1 cellular context compared by ENCODE assay signal in the genomic region with DNA sequence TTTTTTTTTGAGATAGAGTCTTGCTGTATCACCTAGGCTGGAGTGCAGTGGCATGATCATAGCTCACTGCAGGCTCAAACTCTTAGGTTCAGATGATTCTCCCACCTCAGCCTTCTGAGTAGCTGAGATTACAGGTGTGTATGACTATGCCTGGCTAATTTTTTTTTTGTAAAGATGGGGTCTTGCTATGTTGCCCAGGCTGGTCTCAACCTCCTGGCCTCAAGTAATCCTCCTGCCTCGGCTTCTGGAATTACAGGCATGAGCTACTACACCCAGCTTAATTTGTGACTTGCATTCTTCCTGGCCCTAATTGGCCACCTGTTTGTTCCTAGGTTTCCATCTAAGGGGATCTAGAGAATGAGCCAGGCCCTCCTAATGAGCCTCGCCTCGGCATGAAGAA.
TF ChIP-seq lines count a peak whose summit lies in the region.

No MANE protein-coding gene starts in this region.

TF ChIP-seq in H1, 55 proteins besides CTCF, POLR2A, EP300 and RAD21 (continued from another document):
- TF ChIP-seq, protein P1, sequence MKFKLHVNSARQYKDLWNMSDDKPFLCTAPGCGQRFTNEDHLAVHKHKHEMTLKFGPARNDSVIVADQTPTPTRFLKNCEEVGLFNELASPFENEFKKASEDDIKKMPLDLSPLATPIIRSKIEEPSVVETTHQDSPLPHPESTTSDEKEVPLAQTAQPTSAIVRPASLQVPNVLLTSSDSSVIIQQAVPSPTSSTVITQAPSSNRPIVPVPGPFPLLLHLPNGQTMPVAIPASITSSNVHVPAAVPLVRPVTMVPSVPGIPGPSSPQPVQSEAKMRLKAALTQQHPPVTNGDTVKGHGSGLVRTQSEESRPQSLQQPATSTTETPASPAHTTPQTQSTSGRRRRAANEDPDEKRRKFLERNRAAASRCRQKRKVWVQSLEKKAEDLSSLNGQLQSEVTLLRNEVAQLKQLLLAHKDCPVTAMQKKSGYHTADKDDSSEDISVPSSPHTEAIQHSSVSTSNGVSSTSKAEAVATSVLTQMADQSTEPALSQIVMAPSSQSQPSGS (IDR thresholded peaks at IDR 0.05; ENCODE audit: low read length), result no peak
